31 cellular contexts compared by ENCODE assay signal in genomic region chr7:41621953-41622831, GRCh38.
DNase-seq lines count a peak whose midpoint lies in the region; ATAC-seq, FAIRE-seq and TF ChIP-seq lines count a peak whose summit lies in the region.
"Had no signal": no experiment of that assay in that cellular context is flagged by ENCODE, and none has a peak within 500 bp of the region (broad histone marks: within the 10 kb centered on the region; RNA-seq: fewer than 3 reads in every experiment).

No MANE protein-coding gene starts in this region.

- POLR2A ChIA-PET in Caco-2 (lab: Charles Lee), result no interaction called here
- POLR2A ChIA-PET in HEK293 (lab: Yijun Ruan, JAX), result no interaction called here

- H3K9me3 Mint-ChIP-seq in Caco-2 (ENCODE audit: unreplicated experiment) (peaks cover 17% of the 10 kb centered on the region), astrocyte (ENCODE audit: unreplicated experiment) (peaks cover 2% of the 10 kb centered on the region)
- H3K9me3 Mint-ChIP-seq: nephron progenitor cell had no signal

- H2AFZ ChIP-seq in astrocyte (ENCODE audit: low read depth, low read length) (no peak overlapping the region), keratinocyte (ENCODE audit: control insufficient read depth, low read length) (peak overlapping the region; percentile 1)

- CTCF ChIA-PET in Caco-2 (lab: Charles Lee), result no interaction called here
- CTCF ChIA-PET in HEK293 (lab: Yijun Ruan, JAX), result interaction anchor here (0.6 kb wide), 1 partner anchor 73 kb away, joined by 3 read pairs; no protein-coding TSS in a partner anchor

- no TSS peak for BruUV-seq in Caco-2 (replicated peaks; lab: Mats Ljungman, UMichigan)

- H3K27me3 Mint-ChIP-seq in Caco-2 (ENCODE audit: insufficient read depth, unreplicated experiment), result no peaks in the 10 kb centered on the region
- no peaks in the 10 kb centered on the region for H3K27me3 Mint-ChIP-seq in astrocyte (ENCODE audit: low read depth, unreplicated experiment)
- H3K27me3 Mint-ChIP-seq: activated CD4-positive, alpha-beta memory T cell treated with anti-CD3 and anti-CD28 coated beads, Interleukin-2, amount 10 ng/mL, durations not matched to agents 7 days and 5 days; activated naive CD8-positive, alpha-beta T cell treated with anti-CD3 and anti-CD28 coated beads for 36 hours; central memory CD8-positive, alpha-beta T cell had no signal

- H3K4me1 ChIP-seq in Caco-2 (no peaks in the 10 kb centered on the region), HEK293 (ENCODE audit: control insufficient read depth, insufficient read depth, low read length) (no peaks in the 10 kb centered on the region), astrocyte (ENCODE audit: insufficient read depth, low read length) (no peaks in the 10 kb centered on the region), keratinocyte (ENCODE audit: control insufficient read depth, extremely low read depth, insufficient read depth, low read length) (no peaks in the 10 kb centered on the region), small intestine (ENCODE audit: control insufficient read depth in 2 of 2, insufficient read depth in 1 of 2, low read depth in 1 of 2, low read length in 1 of 2) (no peaks in the 10 kb centered on the region)
- H3K4me1 ChIP-seq: ascending aorta; BLaER1 treated with 17β-estradiol and CSF1 and Interleukin-3, amounts not matched to agents 10 nM and 100 nM; upper lobe of right lung had no signal

- H3K4me3 Mint-ChIP-seq in Caco-2 (ENCODE audit: unreplicated experiment) (peak overlapping the region; percentile 5), astrocyte (ENCODE audit: unreplicated experiment) (peak overlapping the region; percentile 3)
- H3K4me3 Mint-ChIP-seq: activated CD4-positive, alpha-beta memory T cell treated with anti-CD3 and anti-CD28 coated beads, Interleukin-2, amount 10 ng/mL, durations not matched to agents 7 days and 5 days; activated naive CD8-positive, alpha-beta T cell treated with anti-CD3 and anti-CD28 coated beads for 36 hours; central memory CD8-positive, alpha-beta T cell; nephron progenitor cell; stimulated activated effector memory CD8-positive, alpha-beta T cell treated with anti-CD3 and anti-CD28 coated beads, Interleukin-12 subunit alpha, Interleukin-12 subunit beta, amount 100 ng/mL, for 72 hours had no signal

- H3K4me2 ChIP-seq in astrocyte (ENCODE audit: low read length), result no peak overlapping the region
- H3K4me2 ChIP-seq in keratinocyte (ENCODE audit: control insufficient read depth, extremely low read depth, insufficient read depth, low read depth, low read length), result no peak overlapping the region
- H3K4me2 ChIP-seq: BLaER1 treated with 17β-estradiol and CSF1 and Interleukin-3, amounts not matched to agents 10 nM and 100 nM had no signal

- no peaks in the 10 kb centered on the region for H3K36me3 Mint-ChIP-seq in Caco-2 (ENCODE audit: insufficient read depth, unreplicated experiment)
- no peaks in the 10 kb centered on the region for H3K36me3 Mint-ChIP-seq in astrocyte (ENCODE audit: low read depth, unreplicated experiment)
- H3K36me3 Mint-ChIP-seq: activated naive CD8-positive, alpha-beta T cell treated with anti-CD3 and anti-CD28 coated beads for 36 hours; stimulated activated effector memory CD8-positive, alpha-beta T cell treated with anti-CD3 and anti-CD28 coated beads, Interleukin-12 subunit alpha, Interleukin-12 subunit beta, amount 100 ng/mL, for 72 hours had no signal

- peaks cover 10% of the 10 kb centered on the region for H3K4me1 Mint-ChIP-seq in Caco-2 (ENCODE audit: low read depth, unreplicated experiment)
- peaks cover 2% of the 10 kb centered on the region for H3K4me1 Mint-ChIP-seq in astrocyte (ENCODE audit: low read depth, unreplicated experiment)
- H3K4me1 Mint-ChIP-seq: activated CD4-positive, alpha-beta memory T cell treated with anti-CD3 and anti-CD28 coated beads, Interleukin-2, amount 10 ng/mL, durations not matched to agents 7 days and 5 days; activated naive CD8-positive, alpha-beta T cell treated with anti-CD3 and anti-CD28 coated beads for 36 hours; central memory CD8-positive, alpha-beta T cell; stimulated activated effector memory CD8-positive, alpha-beta T cell treated with anti-CD3 and anti-CD28 coated beads, Interleukin-12 subunit alpha, Interleukin-12 subunit beta, amount 100 ng/mL, for 72 hours had no signal

- H3K79me2 ChIP-seq in astrocyte (ENCODE audit: insufficient read depth, low read length), result no peaks in the 10 kb centered on the region
- H3K79me2 ChIP-seq in keratinocyte (ENCODE audit: control insufficient read depth, insufficient read depth, low read length), result no peaks in the 10 kb centered on the region

- no peak for ATAC-seq in GM21619 (IDR thresholded peaks at IDR 0.05; ENCODE audit: unreplicated experiment)
- ATAC-seq: mucosa of descending colon; sciatic nerve; stimulated activated effector memory CD8-positive, alpha-beta T cell treated with anti-CD3 and anti-CD28 coated beads, Interleukin-12 subunit alpha, Interleukin-12 subunit beta, amount 100 ng/mL, for 72 hours; upper lobe of right lung had no signal

- H3K36me3 ChIP-seq in Caco-2 (ENCODE audit: control insufficient read depth, insufficient read depth, low read length) (no peaks in the 10 kb centered on the region), HEK293 (ENCODE audit: control insufficient read depth in 2 of 2, insufficient read depth in 1 of 2, low read length in 2 of 2) (no peaks in the 10 kb centered on the region), astrocyte (ENCODE audit: insufficient read depth, low read length) (no peaks in the 10 kb centered on the region), keratinocyte (ENCODE audit: control insufficient read depth in 2 of 2, extremely low read depth in 1 of 2, insufficient read depth in 2 of 2, low read length in 2 of 2) (no peaks in the 10 kb centered on the region), small intestine (ENCODE audit: control insufficient read depth in 2 of 2, insufficient read depth in 2 of 2, low read length in 2 of 2) (no peaks in the 10 kb centered on the region)
- H3K36me3 ChIP-seq: ascending aorta; BLaER1 treated with 17β-estradiol and CSF1 and Interleukin-3, amounts not matched to agents 10 nM and 100 nM; upper lobe of right lung had no signal

- H3K9me1 ChIP-seq in keratinocyte (ENCODE audit: control insufficient read depth, extremely low read depth, insufficient read depth, low read length), result no peaks in the 10 kb centered on the region

- H3K27me3 ChIP-seq in Caco-2 (replicated peaks; ENCODE audit: control insufficient read depth, insufficient read depth, low read length) (no peaks in the 10 kb centered on the region), astrocyte (ENCODE audit: insufficient read depth, low read length) (no peaks in the 10 kb centered on the region), keratinocyte (ENCODE audit: control insufficient read depth, extremely low read depth, insufficient read depth, low read length) (no peaks in the 10 kb centered on the region), small intestine (ENCODE audit: control insufficient read depth in 2 of 2, insufficient read depth in 2 of 2, low read length in 2 of 2) (no peaks in the 10 kb centered on the region)
- H3K27me3 ChIP-seq: ascending aorta; BLaER1 treated with 17β-estradiol and CSF1 and Interleukin-3, amounts not matched to agents 10 nM and 100 nM; dorsolateral prefrontal cortex; upper lobe of right lung had no signal

- 67 to 79% (median 70%) methylated on average over 7 of the region's 7 CpGs for WGBS in small intestine, 3 donors

- TF ChIP-seq CTCF in Caco-2 (IDR thresholded peaks at IDR 0.05; ENCODE audit: insufficient read depth in 1 of 2, low read depth in 1 of 2, low read length in 1 of 2, severe bottlenecking in 1 of 2, unreplicated experiment in 1 of 2) (no peak), HEK293 (tag by site-specific recombination; IDR thresholded peaks at IDR 0.05) (no peak), astrocyte (IDR thresholded peaks at IDR 0.05; ENCODE audit: insufficient read depth, low read depth, low read length) (no peak), keratinocyte (optimal IDR thresholded peaks at IDR 0.05 in 1 of 3, IDR thresholded peaks at IDR 0.05 in 1 of 3, conservative IDR thresholded peaks at IDR 0.05 in 1 of 3; ENCODE audit: extremely low read depth in 1 of 3, insufficient read depth in 2 of 3, low read length in 3 of 3) (no peak)

- H3K9me3 ChIP-seq in Caco-2, result peaks cover 3% of the 10 kb centered on the region; the same call in 1 of the 2 replicates
- no peaks in the 10 kb centered on the region for H3K9me3 ChIP-seq in HEK293 (ENCODE audit: control insufficient read depth, insufficient read depth, low read depth, low read length)
- no peaks in the 10 kb centered on the region for H3K9me3 ChIP-seq in astrocyte (ENCODE audit: insufficient read depth, low read depth, low read length)
- H3K9me3 ChIP-seq in keratinocyte (ENCODE audit: control insufficient read depth, low read depth, low read length), result no peaks in the 10 kb centered on the region
- H3K9me3 ChIP-seq in small intestine (ENCODE audit: control insufficient read depth, low read depth), result no peaks in the 10 kb centered on the region
- H3K9me3 ChIP-seq: ascending aorta; BLaER1 treated with 17β-estradiol and CSF1 and Interleukin-3, amounts not matched to agents 10 nM and 100 nM; mucosa of descending colon; upper lobe of right lung had no signal

- intact Hi-C loops in Caco-2 (cut with micrococcal nuclease; ENCODE audit: unreplicated experiment), result no loop called here

- dilution Hi-C loops in keratinocyte (cut with MboI; ENCODE audit: extremely low pct_ligation_motif_present, low sequenced_read_pairs), result no loop called here

- DNase-seq in Caco-2, result peak in 1 of 2 experiments; percentile 6
- DNase-seq in astrocyte (ENCODE audit: low read depth), result no peak
- no peak for DNase-seq in keratinocyte (ENCODE audit: low read depth, low spot score)
- DNase-seq in activated CD4-positive, alpha-beta T cell treated with anti-CD3 and anti-CD28 coated beads, Interleukin-2, amount 50 U/mL, for 1 hour, result no peak
- DNase-seq in mucosa of gallbladder (ENCODE audit: low spot score), result no peak
- no peak for DNase-seq in small intestine
- DNase-seq: activated CD4-positive, alpha-beta memory T cell treated with anti-CD3 and anti-CD28 coated beads, Interleukin-2, amount 10 ng/mL, durations not matched to agents 7 days and 5 days; activated CD4-positive, CD25-positive, alpha-beta regulatory T cell treated with anti-CD3 and anti-CD28 coated beads, Interleukin-2, amount 50 U/mL, for 72 hours; activated naive CD8-positive, alpha-beta T cell treated with anti-CD3 and anti-CD28 coated beads for 36 hours; activated T-cell treated with anti-CD3 and anti-CD28 coated beads for 4 hours; COR-L47; DMS79; dorsolateral prefrontal cortex; HCEC 1CT; mucosa of descending colon; NCI-H1694 treated with DMSO at 0.1 percent for 48 hours; NCI-H526; nephron progenitor cell; stimulated activated CD4-positive, alpha-beta T cell treated with anti-CD3 and anti-CD28 coated beads, Interleukin-4, amount 100 ng/mL, for 24 hours; substantia nigra; upper lobe of right lung had no signal

- no peak overlapping the region for H3K4me3 ChIP-seq in Caco-2 (ENCODE audit: low read depth, low read length)
- no peak overlapping the region for H3K4me3 ChIP-seq in HEK293 (ENCODE audit: low read depth, low read length)
- no peak overlapping the region for H3K4me3 ChIP-seq in astrocyte (ENCODE audit: insufficient read depth, low read depth, low read length)
- H3K4me3 ChIP-seq in keratinocyte (ENCODE audit: control insufficient read depth in 2 of 3, extremely low read depth in 1 of 3, insufficient read depth in 2 of 3, low read depth in 1 of 3, low read length in 3 of 3), result no peak overlapping the region
- H3K4me3 ChIP-seq in small intestine (ENCODE audit: low read depth in 1 of 2, low read length in 2 of 2), result no peak overlapping the region
- H3K4me3 ChIP-seq: ascending aorta; BLaER1 treated with 17β-estradiol and CSF1 and Interleukin-3, amounts not matched to agents 10 nM and 100 nM; dorsolateral prefrontal cortex; mucosa of descending colon; upper lobe of right lung had no signal

- H3K9ac ChIP-seq in astrocyte (ENCODE audit: low read length) (no peak overlapping the region), keratinocyte (ENCODE audit: control insufficient read depth, extremely low read depth, insufficient read depth, low read length) (no peak overlapping the region)
- H3K9ac ChIP-seq: BLaER1 treated with 17β-estradiol and CSF1 and Interleukin-3, amounts not matched to agents 10 nM and 100 nM had no signal

- FAIRE-seq in astrocyte (lab: Jason Lieb, UNC) (no peak), keratinocyte (lab: Jason Lieb, UNC) (peak; percentile 43), small intestine (lab: Jason Lieb, UNC) (no peak)
- FAIRE-seq: GM19239, RCC 7860, TTC549 had no signal

- H4K20me1 ChIP-seq in astrocyte (ENCODE audit: insufficient read depth, low read length) (no peaks in the 10 kb centered on the region), keratinocyte (ENCODE audit: control insufficient read depth, extremely low read depth, insufficient read depth, low read length) (no peaks in the 10 kb centered on the region)
- H4K20me1 ChIP-seq: BLaER1 treated with 17β-estradiol and CSF1 and Interleukin-3, amounts not matched to agents 10 nM and 100 nM had no signal

- H3K27ac ChIP-seq in HEK293 (ENCODE audit: extremely low read depth, low read depth, low read length) (no peak overlapping the region), astrocyte (ENCODE audit: low read depth, low read length) (no peak overlapping the region), keratinocyte (ENCODE audit: control insufficient read depth, insufficient read depth, low read length) (no peak overlapping the region), small intestine (ENCODE audit: low read depth in 1 of 2, low read length in 1 of 2) (no peak overlapping the region)
- H3K27ac ChIP-seq: ascending aorta; BLaER1 treated with 17β-estradiol and CSF1 and Interleukin-3, amounts not matched to agents 10 nM and 100 nM; dorsolateral prefrontal cortex; upper lobe of right lung had no signal

- H3K27ac Mint-ChIP-seq in Caco-2 (ENCODE audit: unreplicated experiment) (no peak overlapping the region), astrocyte (ENCODE audit: unreplicated experiment) (no peak overlapping the region)
- H3K27ac Mint-ChIP-seq: activated CD4-positive, alpha-beta memory T cell treated with anti-CD3 and anti-CD28 coated beads, Interleukin-2, amount 10 ng/mL, durations not matched to agents 7 days and 5 days; activated naive CD8-positive, alpha-beta T cell treated with anti-CD3 and anti-CD28 coated beads for 36 hours; stimulated activated effector memory CD8-positive, alpha-beta T cell treated with anti-CD3 and anti-CD28 coated beads, Interleukin-12 subunit alpha, Interleukin-12 subunit beta, amount 100 ng/mL, for 72 hours had no signal
